In genomic region chr9:135085830-135086546, GRCh38 we compare ENCODE assay signal across 8 cellular contexts. TPM values are rescaled to one million over a fixed set of nuclear protein-coding genes. Genes with fewer than 3 reads are reported as not detected.
A peak's percentile ranks its signal among the peaks of the same experiment; 100 is the strongest.
DNase-seq lines count a peak whose midpoint lies in the region; ATAC-seq and TF ChIP-seq lines count a peak whose summit lies in the region.

No MANE protein-coding gene starts in this region.

- H3K27ac Mint-ChIP-seq in activated CD8-positive, alpha-beta T cell treated with anti-CD3 and anti-CD28 coated beads for 36 hours, result no peak overlapping the region
- no peak overlapping the region for H3K27ac Mint-ChIP-seq in neural crest cell (ENCODE audit: unreplicated experiment)

- peak; percentile 64 for ATAC-seq in activated CD8-positive, alpha-beta T cell treated with anti-CD3 and anti-CD28 coated beads for 36 hours

- peaks cover 3% of the 10 kb centered on the region for H3K4me1 Mint-ChIP-seq in activated CD8-positive, alpha-beta T cell treated with anti-CD3 and anti-CD28 coated beads for 36 hours (ENCODE audit: low read depth)
- peaks cover 17% of the 10 kb centered on the region for H3K4me1 Mint-ChIP-seq in neural crest cell

- TF ChIP-seq CTCF in activated CD8-positive, alpha-beta T cell treated with anti-CD3 and anti-CD28 coated beads for 36 hours (IDR thresholded peaks at IDR 0.05), result peak; percentile 80
- TF ChIP-seq CTCF in fibroblast of villous mesenchyme (IDR thresholded peaks at IDR 0.05; ENCODE audit: insufficient read depth, low read depth, low read length) (peak; percentile 93), neural crest cell (conservative IDR thresholded peaks at IDR 0.05) (peak; percentile 97)

- H3K4me3 Mint-ChIP-seq in activated CD8-positive, alpha-beta T cell treated with anti-CD3 and anti-CD28 coated beads for 36 hours, result no peak overlapping the region
- H3K4me3 Mint-ChIP-seq in neural crest cell, result peak overlapping the region; percentile 84

- POLR2A ChIA-PET in activated CD8-positive, alpha-beta T cell treated with anti-CD3 and anti-CD28 coated beads for 36 hours (lab: Charles Lee), result no interaction called here

- peaks cover 42% of the 10 kb centered on the region for H3K27me3 Mint-ChIP-seq in activated CD8-positive, alpha-beta T cell treated with anti-CD3 and anti-CD28 coated beads for 36 hours
- peaks cover 61% of the 10 kb centered on the region for H3K27me3 Mint-ChIP-seq in neural crest cell (ENCODE audit: low read depth)

- H3K36me3 Mint-ChIP-seq in activated CD8-positive, alpha-beta T cell treated with anti-CD3 and anti-CD28 coated beads for 36 hours (ENCODE audit: low read depth), result no peaks in the 10 kb centered on the region
- no peaks in the 10 kb centered on the region for H3K36me3 Mint-ChIP-seq in neural crest cell (ENCODE audit: low read depth)

- peak; percentile 6 for DNase-seq in SKM-1 treated with dmso at 0.1 percent for 144 hours (lab: John Stamatoyannopoulos, UW; ENCODE audit: unreplicated experiment)
- DNase-seq in SKM-1 (lab: John Stamatoyannopoulos, UW; ENCODE audit: unreplicated experiment), result no peak
- peak; percentile 22 to 50 for DNase-seq in NCI-H1930 (lab: John Stamatoyannopoulos, UW)
- peak; percentile 73 for DNase-seq in activated CD8-positive, alpha-beta T cell treated with anti-CD3 and anti-CD28 coated beads for 36 hours
- DNase-seq in fibroblast of villous mesenchyme (ENCODE audit: low read depth), result peak; percentile 57
- DNase-seq in neural crest cell (ENCODE audit: low read depth, low spot score), result peak; percentile 95
- DNase-seq in ureter (ENCODE audit: low spot score), result peak; percentile 82
- no peak for DNase-seq in activated gamma-delta T cell treated with Interleukin-2 at 50 U/mL for 16 hours

- H3K4me3 ChIP-seq in fibroblast of villous mesenchyme (ENCODE audit: low read depth, low read length), result no peak overlapping the region

- CTCF ChIA-PET in activated CD8-positive, alpha-beta T cell treated with anti-CD3 and anti-CD28 coated beads for 36 hours (lab: Charles Lee), result interaction anchor here (0.7 to 2.2 kb wide), 5 partner anchors 204 to 329 kb away, joined by 3 to 8 read pairs (median 4); no protein-coding TSS in a partner anchor

- no peaks in the 10 kb centered on the region for H3K9me3 Mint-ChIP-seq in activated CD8-positive, alpha-beta T cell treated with anti-CD3 and anti-CD28 coated beads for 36 hours
- no peaks in the 10 kb centered on the region for H3K9me3 Mint-ChIP-seq in neural crest cell

- intact Hi-C loops in activated CD8-positive, alpha-beta T cell treated with anti-CD3 and anti-CD28 coated beads for 36 hours (cut with micrococcal nuclease), result loop anchor here (5.0 to 10.0 kb wide), 2 partner anchors 256 to 329 kb away; no protein-coding TSS in a partner anchor

RNA-seq across cellular contexts. Expression of gene OLFM1, which starts 1.5 kb away (rescaled TPM):
- not detected for total RNA-seq in activated CD8-positive, alpha-beta T cell treated with anti-CD3 and anti-CD28 coated beads for 36 hours
- total RNA-seq in fibroblast of villous mesenchyme (0.43 and 0.64 TPM in 2 replicates), neural crest cell (23.3 and 27.2 TPM in 2 replicates), ureter (47.8 TPM)

Comparison
In these comparisons a context has a peak if more than half of its experiments do, and no peak if none do; other contexts are left out.
1. DNase-seq: peak in SKM-1 treated with dmso at 0.1 percent for 144 hours (single experiment), NCI-H1930 (2 of 2), activated CD8-positive, alpha-beta T cell treated with anti-CD3 and anti-CD28 coated beads for 36 hours (single experiment), fibroblast of villous mesenchyme (single experiment), neural crest cell (single experiment) and ureter (single experiment); none in SKM-1 (single experiment) and activated gamma-delta T cell treated with Interleukin-2 at 50 U/mL for 16 hours (single experiment).
2. RNA of gene OLFM1, which starts 1.5 kb away (total RNA-seq): 47.8 TPM in ureter (single experiment) and 23.3 to 27.2 TPM in neural crest cell; 0.43 to 0.64 TPM in fibroblast of villous mesenchyme and not detected in activated CD8-positive, alpha-beta T cell treated with anti-CD3 and anti-CD28 coated beads for 36 hours; every median in the first group is over 10 times any median in the second.
3. Peak in every context shown above with its lines, with median percentiles within 50 percentile points of each other: CTCF ChIP-seq.